In genomic region chr6:7214400-7214940, GRCh38 we compare ENCODE assay signal across 25 cellular contexts.
DNase-seq lines count a peak whose midpoint lies in the region; ATAC-seq and TF ChIP-seq lines count a peak whose summit lies in the region.
"Had no signal": no experiment of that assay in that cellular context is flagged by ENCODE, and none has a peak within 500 bp of the region (broad histone marks: within the 10 kb centered on the region; RNA-seq: fewer than 3 reads in every experiment).

No MANE protein-coding gene starts in this region.

- peaks cover 45% of the 10 kb centered on the region for H3K4me1 ChIP-seq in A673 (ENCODE audit: insufficient read depth, low read length, poor library complexity, severe bottlenecking)
- H3K4me1 ChIP-seq: ascending aorta had no signal

- DNase-seq in A673 (ENCODE audit: low spot score): peak; percentile 30
- no peak for DNase-seq in HFFc6
- DNase-seq in activated naive CD4-positive, alpha-beta T cell treated with anti-CD3 and anti-CD28 coated beads for 36 hours: no peak
- no peak for DNase-seq in NCI-H748 treated with DMSO at 0.1 percent for 48 hours (lab: John Stamatoyannopoulos, UW)
- DNase-seq: activated CD4-positive, alpha-beta T cell treated with anti-CD3 and anti-CD28 coated beads, Interleukin-2, amount 50 U/mL, for 48 hours; activated T-cell treated with anti-CD3 and anti-CD28 coated beads for 4 hours; CD8-positive, alpha-beta T cell; DMS153; GDM1; mammary epithelial cell; MM.1S; naive thymus-derived CD4-positive, alpha-beta T cell; NCI-H1436 treated with DMSO at 0.1 percent for 48 hours; NCI-H2227 treated with DMSO at 0.1 percent for 48 hours; PC-3; stimulated activated CD4-positive, alpha-beta T cell treated with anti-CD3 and anti-CD28 coated beads, Interleukin-1b, Interleukin-23, amount 100 ng/mL, for 48 hours; stimulated activated naive B cell treated with anti-CD40 and anti-IgM and Interleukin-4, amounts not matched to agents 10 μg/mL and 1 μg/mL and 100 μg/mL, for 72 hours had no signal

- H3K27me3 Mint-ChIP-seq in HFFc6 (ENCODE audit: insufficient read depth) (no peaks in the 10 kb centered on the region), nephron (ENCODE audit: low read depth) (no peaks in the 10 kb centered on the region)
- H3K27me3 Mint-ChIP-seq in dendritic cell treated with granulocyte-macrophage colony-stimulating factor and Interleukin-4, amounts not matched to agents 40 ng/mL and 50 ng/mL, for 4 days: no peaks in the 10 kb centered on the region
- no peaks in the 10 kb centered on the region for H3K27me3 Mint-ChIP-seq in activated naive CD4-positive, alpha-beta T cell treated with anti-CD3 and anti-CD28 coated beads for 36 hours (ENCODE audit: low read depth)
- H3K27me3 Mint-ChIP-seq: naive thymus-derived CD4-positive, alpha-beta T cell; stimulated activated naive B cell treated with anti-CD40 and anti-IgM and Interleukin-4, amounts not matched to agents 10 μg/mL and 1 μg/mL and 100 μg/mL, for 72 hours had no signal

- CTCF ChIA-PET in A673 (lab: Charles Lee): no interaction called here
- CTCF ChIA-PET in activated naive CD4-positive, alpha-beta T cell treated with anti-CD3 and anti-CD28 coated beads for 36 hours (lab: Charles Lee): interaction anchor here (0.6 to 1.6 kb wide), 3 partner anchors 25 to 128 kb away, joined by 3 to 4 read pairs (median 3); no protein-coding TSS in a partner anchor

- TF ChIP-seq CTCF in A673 (conservative IDR thresholded peaks at IDR 0.05; ENCODE audit: low read depth, low read length): no peak
- TF ChIP-seq CTCF in HFFc6 (IDR thresholded peaks at IDR 0.05): no peak
- no peak for TF ChIP-seq CTCF in nephron (IDR thresholded peaks at IDR 0.05; ENCODE audit: unreplicated experiment in 3 of 3)

- no peak overlapping the region for H3K4me3 ChIP-seq in A673 (ENCODE audit: low read depth, low read length, poor library complexity, severe bottlenecking)
- H3K4me3 ChIP-seq: ascending aorta, hepatocyte, thoracic aorta had no signal

- H3K36me3 Mint-ChIP-seq in HFFc6 (ENCODE audit: low read depth) (peaks cover 45% of the 10 kb centered on the region), nephron (ENCODE audit: low read depth) (peaks cover 67% of the 10 kb centered on the region)
- peaks cover 86% of the 10 kb centered on the region for H3K36me3 Mint-ChIP-seq in dendritic cell treated with granulocyte-macrophage colony-stimulating factor and Interleukin-4, amounts not matched to agents 40 ng/mL and 50 ng/mL, for 4 days (ENCODE audit: low read depth)
- H3K36me3 Mint-ChIP-seq in activated naive CD4-positive, alpha-beta T cell treated with anti-CD3 and anti-CD28 coated beads for 36 hours (ENCODE audit: low read depth): peaks cover 22% of the 10 kb centered on the region

- no TSS peak for BruUV-seq in A673 (replicated peaks; lab: Mats Ljungman, UMichigan)

- H3K27me3 ChIP-seq in A673 (replicated peaks; ENCODE audit: insufficient read depth, low read depth, low read length, poor library complexity): no peaks in the 10 kb centered on the region
- H3K27me3 ChIP-seq: ascending aorta, hepatocyte had no signal

- peak overlapping the region; percentile 88 for H3K27ac Mint-ChIP-seq in HFFc6
- H3K27ac Mint-ChIP-seq in dendritic cell treated with granulocyte-macrophage colony-stimulating factor and Interleukin-4, amounts not matched to agents 40 ng/mL and 50 ng/mL, for 4 days: peak overlapping the region; percentile 20
- H3K27ac Mint-ChIP-seq in nephron: peak overlapping the region; percentile 60 to 86 (median 79)
- H3K27ac Mint-ChIP-seq in activated naive CD4-positive, alpha-beta T cell treated with anti-CD3 and anti-CD28 coated beads for 36 hours: no peak overlapping the region

- H3K36me3 ChIP-seq in A673 (ENCODE audit: insufficient read depth, low read length, poor library complexity, severe bottlenecking): peaks cover 60% of the 10 kb centered on the region

- H3K4me1 Mint-ChIP-seq in HFFc6 (ENCODE audit: low read depth) (peaks cover 45% of the 10 kb centered on the region), nephron (peaks cover 86% of the 10 kb centered on the region)
- peaks cover 24% of the 10 kb centered on the region for H3K4me1 Mint-ChIP-seq in dendritic cell treated with granulocyte-macrophage colony-stimulating factor and Interleukin-4, amounts not matched to agents 40 ng/mL and 50 ng/mL, for 4 days (ENCODE audit: low read depth)
- H3K4me1 Mint-ChIP-seq in activated naive CD4-positive, alpha-beta T cell treated with anti-CD3 and anti-CD28 coated beads for 36 hours (ENCODE audit: low read depth): no peaks in the 10 kb centered on the region
- H3K4me1 Mint-ChIP-seq: stimulated activated naive B cell treated with anti-CD40 and anti-IgM and Interleukin-4, amounts not matched to agents 10 μg/mL and 1 μg/mL and 100 μg/mL, for 72 hours had no signal

- H3K9me3 ChIP-seq in A673 (ENCODE audit: low read depth, low read length, poor library complexity, severe bottlenecking): no peaks in the 10 kb centered on the region
- H3K9me3 ChIP-seq: ascending aorta, thoracic aorta had no signal

- H3K4me3 Mint-ChIP-seq in HFFc6: no peak overlapping the region
- H3K4me3 Mint-ChIP-seq in dendritic cell treated with granulocyte-macrophage colony-stimulating factor and Interleukin-4, amounts not matched to agents 40 ng/mL and 50 ng/mL, for 4 days: no peak overlapping the region
- peak overlapping the region in 1 of 3 experiments; percentile 28 for H3K4me3 Mint-ChIP-seq in nephron
- no peak overlapping the region for H3K4me3 Mint-ChIP-seq in activated naive CD4-positive, alpha-beta T cell treated with anti-CD3 and anti-CD28 coated beads for 36 hours
- H3K4me3 Mint-ChIP-seq: CD8-positive, alpha-beta T cell; naive thymus-derived CD4-positive, alpha-beta T cell; stimulated activated naive B cell treated with anti-CD40 and anti-IgM and Interleukin-4, amounts not matched to agents 10 μg/mL and 1 μg/mL and 100 μg/mL, for 72 hours had no signal

- no peak for ATAC-seq in HG02678 (IDR thresholded peaks at IDR 0.05; ENCODE audit: unreplicated experiment)
- ATAC-seq: CD8-positive, alpha-beta T cell; naive thymus-derived CD4-positive, alpha-beta T cell; PC-3; stimulated activated naive B cell treated with anti-CD40 and anti-IgM and Interleukin-4, amounts not matched to agents 10 μg/mL and 1 μg/mL and 100 μg/mL, for 72 hours had no signal

- H3K9me3 Mint-ChIP-seq in HFFc6 (no peaks in the 10 kb centered on the region), nephron (no peaks in the 10 kb centered on the region)
- H3K9me3 Mint-ChIP-seq in dendritic cell treated with granulocyte-macrophage colony-stimulating factor and Interleukin-4, amounts not matched to agents 40 ng/mL and 50 ng/mL, for 4 days: no peaks in the 10 kb centered on the region
- H3K9me3 Mint-ChIP-seq in activated naive CD4-positive, alpha-beta T cell treated with anti-CD3 and anti-CD28 coated beads for 36 hours: no peaks in the 10 kb centered on the region
- H3K9me3 Mint-ChIP-seq: CD8-positive, alpha-beta T cell; naive thymus-derived CD4-positive, alpha-beta T cell; stimulated activated naive B cell treated with anti-CD40 and anti-IgM and Interleukin-4, amounts not matched to agents 10 μg/mL and 1 μg/mL and 100 μg/mL, for 72 hours had no signal

- H3K27ac ChIP-seq in A673 (ENCODE audit: low read depth, low read length, poor library complexity, severe bottlenecking): peak overlapping the region; percentile 56
- H3K27ac ChIP-seq: ascending aorta, hepatocyte, HL-60, parathyroid adenoma, thoracic aorta had no signal

- POLR2A ChIA-PET in A673 (lab: Charles Lee; ENCODE audit: low non-redundant PET): no interaction called here

- intact Hi-C loops in A673 (cut with micrococcal nuclease; ENCODE audit: unreplicated experiment): no loop called here
- intact Hi-C loops in dendritic cell treated with granulocyte-macrophage colony-stimulating factor and Interleukin-4, amounts not matched to agents 40 ng/mL and 50 ng/mL, for 4 days (cut with micrococcal nuclease): no loop called here
- intact Hi-C loops in activated naive CD4-positive, alpha-beta T cell treated with anti-CD3 and anti-CD28 coated beads for 36 hours (cut with micrococcal nuclease): no loop called here
